1 cellular context compared by ENCODE assay signal in the genomic region with DNA sequence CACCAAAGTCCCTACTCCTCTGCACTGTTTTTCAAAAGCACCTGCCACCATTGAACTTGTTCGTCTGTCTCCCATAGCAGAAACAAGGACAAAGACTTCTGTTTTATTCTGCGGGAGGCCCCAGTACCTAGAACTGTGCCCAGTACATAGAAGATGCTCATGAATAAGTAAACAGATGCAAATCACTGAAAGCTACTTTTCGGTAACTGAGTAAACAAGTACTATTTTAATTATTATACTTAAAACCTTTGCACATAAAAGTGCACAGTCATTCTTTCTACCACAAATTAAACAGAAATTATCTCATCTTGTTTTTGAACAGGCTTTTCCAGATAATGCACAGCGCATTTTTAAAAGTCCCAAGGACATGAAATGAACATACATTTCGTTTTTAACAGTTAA.
TF ChIP-seq lines count a peak whose summit lies in the region.

No MANE protein-coding gene starts in this region.

TF ChIP-seq in GM23338, 12 proteins besides CTCF, POLR2A, EP300 and RAD21 (continued from another document):
- TF ChIP-seq ZNF114 (CRISPR knock-in tag; IDR thresholded peaks at IDR 0.05), result no peak
- TF ChIP-seq ZNF331 (CRISPR knock-in tag; IDR thresholded peaks at IDR 0.05; ENCODE audit: low read depth), result no peak
